25 cellular contexts compared by ENCODE assay signal in the genomic region with DNA sequence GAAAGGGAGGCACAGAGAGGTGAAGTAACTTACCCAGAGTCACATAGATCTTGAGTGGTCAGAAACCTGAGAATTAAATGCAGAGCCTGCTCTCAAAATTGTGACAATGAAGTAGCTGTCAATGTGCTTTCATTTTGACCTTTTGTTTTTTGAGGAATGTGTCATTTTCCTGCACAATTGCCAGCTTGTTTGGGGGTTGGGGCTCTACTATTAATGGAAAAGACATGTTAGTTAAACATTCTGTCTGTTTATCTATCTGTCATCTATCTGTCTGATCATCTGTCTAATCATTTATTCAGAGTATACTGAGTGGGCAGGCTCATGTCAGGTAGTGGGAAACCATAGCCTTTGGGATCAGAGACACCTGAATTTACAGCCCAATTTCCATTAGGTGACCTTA.
"Had no signal": no experiment of that assay in that cellular context is flagged by ENCODE, and none has a peak within 500 bp of the region (broad histone marks: within the 10 kb centered on the region; RNA-seq: fewer than 3 reads in every experiment).

No MANE protein-coding gene starts in this region.

- H3K27ac ChIP-seq: neural progenitor cell, ovary, parathyroid adenoma, psoas muscle, right lobe of liver, sigmoid colon, suprapubic skin, testis, tibial artery, transverse colon, upper lobe of right lung, uterus had no signal

- H3K4me1 ChIP-seq: neural progenitor cell, parathyroid adenoma, psoas muscle, right lobe of liver, sigmoid colon, suprapubic skin, testis, tibial artery, transverse colon, upper lobe of right lung, uterus had no signal

- H3K36me3 ChIP-seq: neural progenitor cell, ovary, right lobe of liver, sigmoid colon, suprapubic skin, tibial artery, transverse colon, upper lobe of right lung, uterus had no signal

- H3K27me3 ChIP-seq: neural progenitor cell, ovary, right lobe of liver, sigmoid colon, suprapubic skin, testis, tibial artery, transverse colon, upper lobe of right lung, uterus had no signal

- H3K4me2 ChIP-seq: neural progenitor cell had no signal

- H3K4me3 ChIP-seq: neural progenitor cell, ovary, psoas muscle, right lobe of liver, sigmoid colon, suprapubic skin, testis, tibial artery, transverse colon, upper lobe of right lung, uterus had no signal

- DNase-seq: natural killer cell; occipital lobe; ovary; posterior cingulate gyrus; psoas muscle; right cardiac atrium; right lobe of liver; sigmoid colon; small intestine; stimulated activated CD4-positive, alpha-beta T cell treated with anti-CD3 and anti-CD28 coated beads, Interleukin-15, amount 100 ng/mL, for 24 hours; stimulated activated CD4-positive, alpha-beta T cell treated with anti-CD3 and anti-CD28 coated beads, Interleukin-4, amount 100 ng/mL, for 1 hour; stimulated activated CD4-positive, alpha-beta T cell treated with anti-CD3 and anti-CD28 coated beads, Interleukin-4, amount 100 ng/mL, for 4 hours; stimulated activated CD8-positive, alpha-beta memory T cell treated with anti-CD3 and anti-CD28 coated beads, Interleukin-4, amount 100 ng/mL, for 48 hours; stimulated activated naive CD4-positive, alpha-beta T cell; stimulated activated naive CD8-positive, alpha-beta T cell treated with anti-CD3 and anti-CD28 coated beads, Interleukin-15, amount 100 ng/mL, for 72 hours; stimulated activated naive CD8-positive, alpha-beta T cell treated with anti-CD3 and anti-CD28 coated beads, Interleukin-15, Interleukin-2, amounts not matched to agents 100 U/mL and 50 U/mL, for 24 hours; substantia nigra; testis; tibial artery; transverse colon; upper lobe of right lung; uterus had no signal

- H3K9me3 ChIP-seq: ovary, psoas muscle, right lobe of liver, sigmoid colon, suprapubic skin, testis, tibial artery, transverse colon, upper lobe of right lung, uterus had no signal

- H3K9ac ChIP-seq: neural progenitor cell, parathyroid adenoma had no signal
